In genomic region chr2:37599688-37600525, GRCh38 we compare ENCODE assay signal across 11 cellular contexts.
DNase-seq lines count a peak whose midpoint lies in the region; ATAC-seq, FAIRE-seq and TF ChIP-seq lines count a peak whose summit lies in the region.
"Had no signal": no experiment of that assay in that cellular context is flagged by ENCODE, and none has a peak within 500 bp of the region (broad histone marks: within the 10 kb centered on the region; RNA-seq: fewer than 3 reads in every experiment).

No MANE protein-coding gene starts in this region.

- peaks cover 54% of the 10 kb centered on the region for H3K4me1 Mint-ChIP-seq in CD8-positive, alpha-beta T cell (ENCODE audit: low read depth)
- H3K4me1 Mint-ChIP-seq in activated naive CD8-positive, alpha-beta T cell treated with anti-CD3 and anti-CD28 coated beads, Interleukin-2, amount 50 U/mL, for 24 hours: peaks cover 46% of the 10 kb centered on the region

- peak overlapping the region; percentile 90 for H3K4me3 Mint-ChIP-seq in CD8-positive, alpha-beta T cell
- peak overlapping the region; percentile 66 for H3K4me3 Mint-ChIP-seq in activated naive CD8-positive, alpha-beta T cell treated with anti-CD3 and anti-CD28 coated beads, Interleukin-2, amount 50 U/mL, for 24 hours

- peak; percentile 83 for ATAC-seq in CD8-positive, alpha-beta T cell
- peak; percentile 46 for ATAC-seq in activated naive CD8-positive, alpha-beta T cell treated with anti-CD3 and anti-CD28 coated beads, Interleukin-2, amount 50 U/mL, for 24 hours

- CTCF ChIA-PET in CD8-positive, alpha-beta T cell (lab: Charles Lee): interaction anchor here (0.7 to 4.1 kb wide), 17 partner anchors 10 to 232 kb away, joined by 3 to 17 read pairs (median 4); no protein-coding TSS in a partner anchor
- CTCF ChIA-PET in RWPE1 (lab: Yijun Ruan, JAX): interaction anchor here (0.6 kb wide), 1 partner anchor 90 kb away, joined by 6 read pairs; no protein-coding TSS in a partner anchor

- H3K4me3 ChIP-seq in CD8-positive, alpha-beta T cell (ENCODE audit: low read depth, low read length): peak overlapping the region; percentile 42

- FAIRE-seq in H54 (lab: Jason Lieb, UNC): no peak

- H3K27me3 ChIP-seq in CD8-positive, alpha-beta T cell (ENCODE audit: insufficient read depth, low read length): no peaks in the 10 kb centered on the region
- H3K27me3 ChIP-seq: neutrophil had no signal

- POLR2A ChIA-PET in CD8-positive, alpha-beta T cell (lab: Charles Lee): interaction anchor here (0.7 to 3.6 kb wide), 27 partner anchors 10 to 186 kb away, joined by 3 to 42 read pairs (median 7); partner anchors contain the start of gene CDC42EP3
- POLR2A ChIA-PET in RWPE1 (lab: Yijun Ruan, JAX; ENCODE audit: low non-redundant PET): no interaction called here

- peak overlapping the region; percentile 99 for H3K27ac Mint-ChIP-seq in CD8-positive, alpha-beta T cell
- peak overlapping the region; percentile 77 for H3K27ac Mint-ChIP-seq in activated naive CD8-positive, alpha-beta T cell treated with anti-CD3 and anti-CD28 coated beads, Interleukin-2, amount 50 U/mL, for 24 hours

- no peaks in the 10 kb centered on the region for H3K27me3 Mint-ChIP-seq in CD8-positive, alpha-beta T cell (ENCODE audit: low read depth)
- H3K27me3 Mint-ChIP-seq in activated naive CD8-positive, alpha-beta T cell treated with anti-CD3 and anti-CD28 coated beads, Interleukin-2, amount 50 U/mL, for 24 hours: no peaks in the 10 kb centered on the region

- H3K36me3 Mint-ChIP-seq in CD8-positive, alpha-beta T cell: peaks cover 69% of the 10 kb centered on the region
- H3K36me3 Mint-ChIP-seq in activated naive CD8-positive, alpha-beta T cell treated with anti-CD3 and anti-CD28 coated beads, Interleukin-2, amount 50 U/mL, for 24 hours (ENCODE audit: low read depth): peaks cover 13% of the 10 kb centered on the region

- peaks cover 24% of the 10 kb centered on the region for H3K9me3 Mint-ChIP-seq in CD8-positive, alpha-beta T cell
- peaks cover 28% of the 10 kb centered on the region for H3K9me3 Mint-ChIP-seq in activated naive CD8-positive, alpha-beta T cell treated with anti-CD3 and anti-CD28 coated beads, Interleukin-2, amount 50 U/mL, for 24 hours

- peak overlapping the region; percentile 65 for H3K27ac ChIP-seq in CD8-positive, alpha-beta T cell (ENCODE audit: low read depth, low read length)
- H3K27ac ChIP-seq in RWPE1: no peak overlapping the region
- H3K27ac ChIP-seq: C4-2B, neutrophil had no signal

- peak; percentile 65 to 91 (median 76) for DNase-seq in CD8-positive, alpha-beta T cell
- peak; percentile 43 for DNase-seq in activated CD4-positive, alpha-beta T cell treated with anti-CD3 and anti-CD28 coated beads for 48 hours
- peak; percentile 32 for DNase-seq in activated naive CD8-positive, alpha-beta T cell treated with anti-CD3 and anti-CD28 coated beads, Interleukin-2, amount 50 U/mL, for 24 hours
- peak; percentile 29 for DNase-seq in stimulated activated CD4-positive, alpha-beta T cell treated with anti-CD3 and anti-CD28 coated beads, Interleukin-4, amount 100 ng/mL, for 1 hour
- DNase-seq in NCI-H1417 treated with DMSO at 0.1 percent for 48 hours (lab: John Stamatoyannopoulos, UW): no peak
- DNase-seq in H54 (ENCODE audit: insufficient read length, low spot score): no peak
- no peak for DNase-seq in erythroblast (lab: John Stamatoyannopoulos, UW)
- DNase-seq in RWPE1 (ENCODE audit: low spot score): no peak
- DNase-seq: NCI-H1694 had no signal

- intact Hi-C loops in CD8-positive, alpha-beta T cell (cut with DNase I, micrococcal nuclease): loop anchor here (1.0 to 5.0 kb wide), 6 partner anchors 14 to 71 kb away; partner anchors contain the start of gene CDC42EP3 (in 1 of the 2)

- H3K4me1 ChIP-seq in CD8-positive, alpha-beta T cell (ENCODE audit: insufficient read depth, low read length): peaks cover 44% of the 10 kb centered on the region

- no peaks in the 10 kb centered on the region for H3K9me3 ChIP-seq in CD8-positive, alpha-beta T cell (ENCODE audit: low read length)
- H3K9me3 ChIP-seq: neutrophil had no signal

- TF ChIP-seq CTCF in CD8-positive, alpha-beta T cell (IDR thresholded peaks at IDR 0.05): no peak
- no peak for TF ChIP-seq CTCF in RWPE1 (conservative IDR thresholded peaks at IDR 0.05; ENCODE audit: low read depth)

- no peaks in the 10 kb centered on the region for H3K36me3 ChIP-seq in CD8-positive, alpha-beta T cell (ENCODE audit: insufficient read depth, low read length)
- H3K36me3 ChIP-seq: neutrophil had no signal

- TF ChIP-seq POLR2A in H54 (IDR thresholded peaks at IDR 0.05; ENCODE audit: low read depth, low read length) (no peak), erythroblast (IDR thresholded peaks at IDR 0.05; ENCODE audit: low read length) (no peak)

Comparison
In these comparisons a context has a peak if more than half of its experiments do, and no peak if none do; other contexts are left out.
1. DNase-seq: peak in CD8-positive, alpha-beta T cell (7 of 7), activated CD4-positive, alpha-beta T cell treated with anti-CD3 and anti-CD28 coated beads for 48 hours (single experiment), activated naive CD8-positive, alpha-beta T cell treated with anti-CD3 and anti-CD28 coated beads, Interleukin-2, amount 50 U/mL, for 24 hours (single experiment) and stimulated activated CD4-positive, alpha-beta T cell treated with anti-CD3 and anti-CD28 coated beads, Interleukin-4, amount 100 ng/mL, for 1 hour (single experiment); none in NCI-H1417 treated with DMSO at 0.1 percent for 48 hours (single experiment), H54 (single experiment), erythroblast (0 of 2) and RWPE1 (single experiment).